Comparison of ENCODE assay signal across 13 cellular contexts in genomic region chr4:163895369-163896005, GRCh38.
A peak's percentile ranks its signal among the peaks of the same experiment; 100 is the strongest.
DNase-seq lines count a peak whose midpoint lies in the region; ATAC-seq and TF ChIP-seq lines count a peak whose summit lies in the region.
"Had no signal": no experiment of that assay in that cellular context is flagged by ENCODE, and none has a peak within 500 bp of the region (broad histone marks: within the 10 kb centered on the region; RNA-seq: fewer than 3 reads in every experiment).

No MANE protein-coding gene starts in this region.

- no peak overlapping the region for H3K27ac Mint-ChIP-seq in activated naive CD4-positive, alpha-beta T cell treated with anti-CD3 and anti-CD28 coated beads for 36 hours
- H3K27ac Mint-ChIP-seq in WTC11: peak overlapping the region; percentile 27; the same call in 1 of the 2 replicates

- H3K4me3 Mint-ChIP-seq in activated naive CD4-positive, alpha-beta T cell treated with anti-CD3 and anti-CD28 coated beads for 36 hours: no peak overlapping the region
- no peak overlapping the region for H3K4me3 Mint-ChIP-seq in WTC11

- no peak for TF ChIP-seq CTCF in WTC11 (IDR thresholded peaks at IDR 0.05)
- no peak for TF ChIP-seq CTCF in brain microvascular endothelial cell (IDR thresholded peaks at IDR 0.05; ENCODE audit: low read depth, low read length, missing control alignments)

- peak; percentile 47; the same call in 1 of the 2 replicates for ATAC-seq in WTC11

- intact Hi-C loops in activated naive CD4-positive, alpha-beta T cell treated with anti-CD3 and anti-CD28 coated beads for 36 hours (cut with micrococcal nuclease): no loop called here

- H3K36me3 ChIP-seq in brain microvascular endothelial cell (replicated peaks): no peaks in the 10 kb centered on the region
- H3K36me3 ChIP-seq: ovary, stomach had no signal

- CTCF ChIA-PET in activated naive CD4-positive, alpha-beta T cell treated with anti-CD3 and anti-CD28 coated beads for 36 hours (lab: Charles Lee): interaction anchor here (1.1 kb wide), 1 partner anchor 339 kb away, joined by 3 read pairs; no protein-coding TSS in a partner anchor
- CTCF ChIA-PET in WTC11 (lab: Charles Lee): no interaction called here

- POLR2A ChIA-PET in WTC11 (lab: Charles Lee): no interaction called here

- in situ Hi-C loops in brain microvascular endothelial cell (cut with HindIII; ENCODE audit: low pct_ligation_motif_present, low sequenced_read_pairs): no loop called here

- peaks cover 8% of the 10 kb centered on the region for H3K9me3 Mint-ChIP-seq in activated naive CD4-positive, alpha-beta T cell treated with anti-CD3 and anti-CD28 coated beads for 36 hours
- peaks cover 14% of the 10 kb centered on the region for H3K9me3 Mint-ChIP-seq in WTC11

- H3K27me3 ChIP-seq in brain microvascular endothelial cell (replicated peaks): no peaks in the 10 kb centered on the region
- H3K27me3 ChIP-seq: ovary, stomach had no signal

- H3K36me3 Mint-ChIP-seq in activated naive CD4-positive, alpha-beta T cell treated with anti-CD3 and anti-CD28 coated beads for 36 hours (ENCODE audit: low read depth): no peaks in the 10 kb centered on the region
- H3K36me3 Mint-ChIP-seq in WTC11: peaks cover 12% of the 10 kb centered on the region

- H3K4me1 Mint-ChIP-seq in activated naive CD4-positive, alpha-beta T cell treated with anti-CD3 and anti-CD28 coated beads for 36 hours (ENCODE audit: low read depth): peaks cover 12% of the 10 kb centered on the region
- H3K4me1 Mint-ChIP-seq in WTC11: peaks cover 23% of the 10 kb centered on the region

- DNase-seq in activated naive CD4-positive, alpha-beta T cell treated with anti-CD3 and anti-CD28 coated beads for 36 hours: peak; percentile 3
- no peak for DNase-seq in activated naive CD4-positive, alpha-beta T cell (lab: John Stamatoyannopoulos, UW)
- DNase-seq in NCI-H1436 (lab: John Stamatoyannopoulos, UW) (peak; percentile 52), WTC11 (ENCODE audit: low spot score) (no peak), brain microvascular endothelial cell (no peak), NCI-H1048 (lab: John Stamatoyannopoulos, UW) (no peak), inferior parietal cortex (ENCODE audit: extremely low spot score) (no peak)
- peak; percentile 0 for DNase-seq in stimulated activated CD8-positive, alpha-beta memory T cell treated with anti-CD3 and anti-CD28 coated beads, Interleukin-15, amount 100 ng/mL, for 1 hour (ENCODE audit: low read depth)
- DNase-seq: AML-193, hypothalamus, NCI-H2171, ovary, stomach had no signal

- no peak overlapping the region for H3K4me3 ChIP-seq in brain microvascular endothelial cell (ENCODE audit: low read depth, low read length)
- H3K4me3 ChIP-seq: ovary, stomach had no signal

- no peaks in the 10 kb centered on the region for H3K27me3 Mint-ChIP-seq in activated naive CD4-positive, alpha-beta T cell treated with anti-CD3 and anti-CD28 coated beads for 36 hours (ENCODE audit: low read depth)
- no peaks in the 10 kb centered on the region for H3K27me3 Mint-ChIP-seq in WTC11 (ENCODE audit: low read depth)

- no peak overlapping the region for H3K27ac ChIP-seq in brain microvascular endothelial cell
- H3K27ac ChIP-seq: ovary, stomach had no signal

TF ChIP-seq in WTC11, 78 proteins besides CTCF, POLR2A, EP300 and RAD21:
- TF ChIP-seq, protein P1, sequence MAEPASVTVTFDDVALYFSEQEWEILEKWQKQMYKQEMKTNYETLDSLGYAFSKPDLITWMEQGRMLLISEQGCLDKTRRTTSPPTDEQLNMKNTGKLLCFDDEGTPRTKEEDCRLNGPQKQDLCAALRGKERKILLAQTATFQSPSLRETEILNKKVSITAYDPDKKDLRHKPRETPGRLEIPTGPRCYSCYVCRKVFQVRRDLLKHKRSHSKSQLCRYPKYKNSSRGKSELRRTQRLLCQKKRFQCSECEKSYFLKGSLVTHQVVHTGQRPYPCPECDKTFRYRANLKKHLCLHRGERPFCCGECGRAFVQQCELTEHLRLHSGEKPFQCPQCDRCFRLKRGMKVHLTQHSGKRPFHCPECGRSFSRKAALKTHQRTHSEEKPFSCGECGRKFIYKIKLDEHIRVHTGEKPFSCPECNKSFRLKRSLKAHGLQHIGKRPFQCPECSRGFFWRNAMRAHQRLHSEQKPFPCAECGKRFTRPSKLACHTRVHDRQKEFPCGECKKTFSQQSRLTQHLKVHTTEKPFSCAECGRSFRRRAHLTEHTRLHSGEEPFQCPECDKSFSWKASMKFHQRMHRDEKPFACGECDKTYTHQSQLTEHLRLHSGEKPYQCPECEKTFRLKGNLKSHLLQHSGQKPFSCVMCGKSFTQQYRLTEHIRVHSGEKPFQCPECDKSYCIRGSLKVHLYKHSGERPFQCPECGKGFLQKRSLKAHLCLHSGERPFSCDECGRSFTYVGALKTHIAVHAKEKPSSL (CRISPR knock-in tag; conservative IDR thresholded peaks at IDR 0.05): no peak
- TF ChIP-seq NFATC4 (CRISPR knock-in tag; IDR thresholded peaks at IDR 0.05): no peak
- TF ChIP-seq GTF2I (CRISPR knock-in tag; conservative IDR thresholded peaks at IDR 0.05): no peak
- no peak for TF ChIP-seq MXD4 (CRISPR knock-in tag; IDR thresholded peaks at IDR 0.05; ENCODE audit: borderline replicate concordance)
- TF ChIP-seq TEAD1 (CRISPR knock-in tag; IDR thresholded peaks at IDR 0.05): no peak
- TF ChIP-seq FOXK1 (CRISPR knock-in tag; IDR thresholded peaks at IDR 0.05): no peak
- TF ChIP-seq, protein P2, sequence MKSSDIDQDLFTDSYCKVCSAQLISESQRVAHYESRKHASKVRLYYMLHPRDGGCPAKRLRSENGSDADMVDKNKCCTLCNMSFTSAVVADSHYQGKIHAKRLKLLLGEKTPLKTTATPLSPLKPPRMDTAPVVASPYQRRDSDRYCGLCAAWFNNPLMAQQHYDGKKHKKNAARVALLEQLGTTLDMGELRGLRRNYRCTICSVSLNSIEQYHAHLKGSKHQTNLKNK (CRISPR knock-in tag; IDR thresholded peaks at IDR 0.05): no peak
- TF ChIP-seq, protein P3, sequence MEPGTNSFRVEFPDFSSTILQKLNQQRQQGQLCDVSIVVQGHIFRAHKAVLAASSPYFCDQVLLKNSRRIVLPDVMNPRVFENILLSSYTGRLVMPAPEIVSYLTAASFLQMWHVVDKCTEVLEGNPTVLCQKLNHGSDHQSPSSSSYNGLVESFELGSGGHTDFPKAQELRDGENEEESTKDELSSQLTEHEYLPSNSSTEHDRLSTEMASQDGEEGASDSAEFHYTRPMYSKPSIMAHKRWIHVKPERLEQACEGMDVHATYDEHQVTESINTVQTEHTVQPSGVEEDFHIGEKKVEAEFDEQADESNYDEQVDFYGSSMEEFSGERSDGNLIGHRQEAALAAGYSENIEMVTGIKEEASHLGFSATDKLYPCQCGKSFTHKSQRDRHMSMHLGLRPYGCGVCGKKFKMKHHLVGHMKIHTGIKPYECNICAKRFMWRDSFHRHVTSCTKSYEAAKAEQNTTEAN (CRISPR knock-in tag; IDR thresholded peaks at IDR 0.05): no peak
- no peak for TF ChIP-seq E2F5 (CRISPR knock-in tag; IDR thresholded peaks at IDR 0.05)
- no peak for TF ChIP-seq MYBL2 (CRISPR knock-in tag; IDR thresholded peaks at IDR 0.05)
- no peak for TF ChIP-seq TEAD4 (CRISPR knock-in tag; IDR thresholded peaks at IDR 0.05)

Comparison
In these comparisons a context has a peak if more than half of its experiments do, and no peak if none do; other contexts are left out.
1. DNase-seq: peak in activated naive CD4-positive, alpha-beta T cell treated with anti-CD3 and anti-CD28 coated beads for 36 hours (single experiment), NCI-H1436 (single experiment) and stimulated activated CD8-positive, alpha-beta memory T cell treated with anti-CD3 and anti-CD28 coated beads, Interleukin-15, amount 100 ng/mL, for 1 hour (single experiment); none in activated naive CD4-positive, alpha-beta T cell (0 of 4), WTC11 (single experiment), brain microvascular endothelial cell (single experiment), NCI-H1048 (single experiment) and inferior parietal cortex (single experiment).